ENCODE assay signal across 8 cellular contexts in the genomic region with DNA sequence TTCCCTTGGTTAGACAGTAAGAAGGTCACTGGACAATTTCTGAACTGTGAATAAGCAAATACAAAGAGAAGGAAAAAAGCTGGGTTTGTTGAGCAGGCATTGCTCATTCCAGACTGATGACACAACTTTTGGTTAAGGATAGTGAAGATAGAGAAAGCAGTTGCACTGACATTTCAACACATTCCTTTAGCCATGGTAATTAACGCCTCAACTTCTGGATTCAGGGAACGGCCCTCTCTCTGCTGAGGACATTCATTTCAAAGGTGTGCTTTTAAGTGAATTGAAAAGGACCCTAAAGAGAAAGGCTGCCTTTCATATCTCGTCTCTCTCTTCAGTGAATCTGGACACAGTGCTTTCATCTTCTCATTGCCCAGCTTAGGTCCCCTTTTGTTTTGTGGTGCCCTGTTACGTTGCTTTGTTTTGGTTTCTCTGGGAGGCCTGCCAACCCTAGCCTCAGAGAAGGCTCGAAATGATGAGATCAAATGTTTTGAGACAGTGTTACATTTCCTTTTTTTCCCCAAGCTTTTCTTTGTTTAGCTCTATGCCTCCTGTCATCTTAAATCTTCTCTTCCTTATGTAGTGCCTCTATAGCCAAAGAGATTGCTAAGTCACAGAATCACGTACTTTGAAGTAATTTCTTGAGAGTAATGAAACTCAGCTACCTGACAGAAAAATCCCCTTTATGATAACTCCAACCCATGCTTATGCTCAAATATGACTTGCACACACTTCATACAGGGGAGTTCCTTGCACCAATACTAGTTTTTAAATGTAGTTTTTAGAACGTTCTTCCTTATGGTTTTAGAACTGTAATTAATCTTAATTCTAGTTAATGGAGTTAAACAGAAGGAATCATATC.
DNase-seq lines count a peak whose midpoint lies in the region; ATAC-seq, FAIRE-seq and TF ChIP-seq lines count a peak whose summit lies in the region.

No MANE protein-coding gene starts in this region.

- in situ Hi-C loops in HepG2 (cut with HindIII; ENCODE audit: extremely low pct_ligation_motif_present, low pct_unique_long_range_greater_than_20kb) = no loop called here

- TF ChIP-seq EP300 in HepG2 (IDR thresholded peaks at IDR 0.05; ENCODE audit: low read depth in 2 of 2, low read length in 2 of 2) (no peak), HepG2 (CRISPR knock-in tag; IDR thresholded peaks at IDR 0.05; ENCODE audit: borderline replicate concordance) (no peak)

- H3K79me2 ChIP-seq in HepG2 (ENCODE audit: insufficient read depth, low read length) = no peaks in the 10 kb centered on the region

- H3K4me1 ChIP-seq in HepG2 (ENCODE audit: insufficient read depth, low read length) = no peaks in the 10 kb centered on the region
- H3K4me1 ChIP-seq in right lobe of liver = no peaks in the 10 kb centered on the region

- TF ChIP-seq POLR2A in HepG2 (IDR thresholded peaks at IDR 0.05; ENCODE audit: insufficient read depth in 1 of 2, low read depth in 2 of 2, low read length in 2 of 2) (no peak), right lobe of liver (IDR thresholded peaks at IDR 0.05) (no peak)

- CTCF ChIA-PET in HepG2 (lab: Yijun Ruan, JAX; ENCODE audit: low intra/inter-chr PET ratio, low total read pairs) = no interaction called here

- intact Hi-C loops in HepG2 (cut with micrococcal nuclease; ENCODE audit: unreplicated experiment) = no loop called here
- intact Hi-C loops in right lobe of liver (cut with DNase I) = no loop called here

- H3K4me3 Mint-ChIP-seq in osteocyte (ENCODE audit: unreplicated experiment) = peak overlapping the region; percentile 70

- H3K36me3 ChIP-seq in HepG2 (replicated peaks in 1 of 2; ENCODE audit: control insufficient read depth in 1 of 2, insufficient read depth in 2 of 2, low read length in 2 of 2) (no peaks in the 10 kb centered on the region), right lobe of liver (no peaks in the 10 kb centered on the region)

- TF ChIP-seq CTCF in HepG2 (CRISPR knock-in tag; IDR thresholded peaks at IDR 0.05) (no peak), right lobe of liver (IDR thresholded peaks at IDR 0.05) (no peak), osteocyte (IDR thresholded peaks at IDR 0.05) (no peak), coronary artery (IDR thresholded peaks at IDR 0.05) (no peak)

- H3K9me3 ChIP-seq in HepG2 (ENCODE audit: low read length) = no peaks in the 10 kb centered on the region
- no peaks in the 10 kb centered on the region for H3K9me3 ChIP-seq in right lobe of liver

- no peak for FAIRE-seq in HepG2 (lab: Jason Lieb, UNC)

- H3K4me1 Mint-ChIP-seq in osteocyte (ENCODE audit: unreplicated experiment) = peaks cover 37% of the 10 kb centered on the region

- POLR2A ChIA-PET in HepG2 (lab: Yijun Ruan, JAX) = no interaction called here

- H3K36me3 Mint-ChIP-seq in osteocyte (ENCODE audit: unreplicated experiment) = no peaks in the 10 kb centered on the region

- H3K9me3 Mint-ChIP-seq in osteocyte (ENCODE audit: unreplicated experiment) = no peaks in the 10 kb centered on the region

- H3K27ac ChIP-seq in HepG2 (ENCODE audit: extremely low read length, insufficient read depth, low read length) = no peak overlapping the region
- no peak overlapping the region for H3K27ac ChIP-seq in right lobe of liver
- no peak overlapping the region for H3K27ac ChIP-seq in coronary artery

- BruUV-seq in HepG2 (replicated peaks; lab: Mats Ljungman, UMichigan) = no TSS peak

- H3K27ac Mint-ChIP-seq in osteocyte (ENCODE audit: unreplicated experiment) = peak overlapping the region; percentile 98

- H4K20me1 ChIP-seq in HepG2 (ENCODE audit: insufficient read depth, low read length) = no peaks in the 10 kb centered on the region

- no peak for ATAC-seq in HepG2
- no peak for ATAC-seq in right lobe of liver
- no peak for ATAC-seq in left lobe of liver

- no peak overlapping the region for H3K9ac ChIP-seq in HepG2 (ENCODE audit: insufficient read depth, low read depth, low read length)

- peak; percentile 12 for DNase-seq in HepG2 (ENCODE audit: low spot score)
- DNase-seq in right lobe of liver = no peak
- DNase-seq in OCI-M1 (lab: John Stamatoyannopoulos, UW) = peak; percentile 5
- DNase-seq in effector CD4-positive, alpha-beta T cell = peak; percentile 2
- DNase-seq in osteocyte (ENCODE audit: extremely low spot score, unreplicated experiment) = no peak
- no peak for DNase-seq in NCI-H2029 treated with DMSO at 0.1 percent for 48 hours (lab: John Stamatoyannopoulos, UW)
- DNase-seq in coronary artery (ENCODE audit: low spot score) = no peak
- DNase-seq in left lobe of liver (ENCODE audit: low spot score) = no peak

- H3K4me3 ChIP-seq in HepG2 (replicated peaks in 1 of 3; ENCODE audit: insufficient read depth in 1 of 3, low read depth in 2 of 3, low read length in 3 of 3) (no peak overlapping the region), right lobe of liver (no peak overlapping the region), coronary artery (no peak overlapping the region)

- no peak overlapping the region for H3K4me2 ChIP-seq in HepG2 (ENCODE audit: low read depth, low read length)

- no peak for TF ChIP-seq RAD21 in HepG2 (CRISPR knock-in tag; IDR thresholded peaks at IDR 0.05)

- H3K27me3 ChIP-seq in HepG2 (ENCODE audit: control insufficient read depth in 1 of 2, insufficient read depth in 2 of 2, low read length in 2 of 2) = no peaks in the 10 kb centered on the region
- no peaks in the 10 kb centered on the region for H3K27me3 ChIP-seq in right lobe of liver

- H3K27me3 Mint-ChIP-seq in osteocyte (ENCODE audit: unreplicated experiment) = no peaks in the 10 kb centered on the region

- 4% methylated on average over 7 of the region's 7 CpGs for WGBS in HepG2 (ENCODE audit: low lambda C conversion rate)
- 33% methylated on average over 7 of the region's 7 CpGs for WGBS in right lobe of liver (ENCODE audit: insufficient coverage, low coverage, low lambda C conversion rate, missing lambda C conversion rate)

- no peak overlapping the region for H2AFZ ChIP-seq in HepG2 (ENCODE audit: low read length)

TF ChIP-seq in HepG2, 621 proteins besides CTCF, POLR2A, EP300 and RAD21:
- TF ChIP-seq ZNF75D (CRISPR knock-in tag; IDR thresholded peaks at IDR 0.05; ENCODE audit: borderline replicate concordance) (no peak), TBP (CRISPR knock-in tag; IDR thresholded peaks at IDR 0.05) (no peak), TCF12 (IDR thresholded peaks at IDR 0.05) (no peak), TCF12 (CRISPR knock-in tag; IDR thresholded peaks at IDR 0.05) (no peak), SATB2 (CRISPR knock-in tag; IDR thresholded peaks at IDR 0.05) (no peak), SIX1 (CRISPR knock-in tag; IDR thresholded peaks at IDR 0.05; ENCODE audit: borderline replicate concordance) (no peak), MEF2D (CRISPR knock-in tag; IDR thresholded peaks at IDR 0.05) (no peak), ZNF678 (CRISPR knock-in tag; IDR thresholded peaks at IDR 0.05) (no peak), GPN1 (CRISPR knock-in tag; IDR thresholded peaks at IDR 0.05; ENCODE audit: borderline replicate concordance) (no peak), MED1 (CRISPR knock-in tag; IDR thresholded peaks at IDR 0.05) (no peak), FOSL1 (CRISPR knock-in tag; IDR thresholded peaks at IDR 0.05; ENCODE audit: borderline replicate concordance) (no peak)
- TF ChIP-seq, protein P1, sequence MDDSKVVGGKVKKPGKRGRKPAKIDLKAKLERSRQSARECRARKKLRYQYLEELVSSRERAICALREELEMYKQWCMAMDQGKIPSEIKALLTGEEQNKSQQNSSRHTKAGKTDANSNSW (CRISPR knock-in tag; IDR thresholded peaks at IDR 0.05; ENCODE audit: borderline replicate concordance) = no peak
- TF ChIP-seq, protein P2, sequence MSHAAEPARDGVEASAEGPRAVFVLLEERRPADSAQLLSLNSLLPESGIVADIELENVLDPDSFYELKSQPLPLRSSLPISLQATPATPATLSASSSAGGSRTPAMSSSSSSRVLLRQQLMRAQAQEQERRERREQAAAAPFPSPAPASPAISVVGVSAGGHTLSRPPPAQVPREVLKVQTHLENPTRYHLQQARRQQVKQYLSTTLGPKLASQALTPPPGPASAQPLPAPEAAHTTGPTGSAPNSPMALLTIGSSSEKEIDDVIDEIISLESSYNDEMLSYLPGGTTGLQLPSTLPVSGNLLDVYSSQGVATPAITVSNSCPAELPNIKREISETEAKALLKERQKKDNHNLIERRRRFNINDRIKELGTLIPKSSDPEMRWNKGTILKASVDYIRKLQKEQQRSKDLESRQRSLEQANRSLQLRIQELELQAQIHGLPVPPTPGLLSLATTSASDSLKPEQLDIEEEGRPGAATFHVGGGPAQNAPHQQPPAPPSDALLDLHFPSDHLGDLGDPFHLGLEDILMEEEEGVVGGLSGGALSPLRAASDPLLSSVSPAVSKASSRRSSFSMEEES (CRISPR knock-in tag; IDR thresholded peaks at IDR 0.05) = no peak

Comparison
In these comparisons a context has a peak if more than half of its experiments do, and no peak if none do; other contexts are left out.
1. DNase-seq: peak in HepG2 (single experiment), OCI-M1 (single experiment) and effector CD4-positive, alpha-beta T cell (single experiment); none in right lobe of liver (0 of 3), osteocyte (single experiment), NCI-H2029 treated with DMSO at 0.1 percent for 48 hours (single experiment), coronary artery (single experiment) and left lobe of liver (single experiment).